ENCODE assay signal across 16 cellular contexts in genomic region chr5:139475865-139476651, GRCh38. TPM values are rescaled to one million over a fixed set of nuclear protein-coding genes. Genes with fewer than 3 reads are reported as not detected.
DNase-seq lines count a peak whose midpoint lies in the region; ATAC-seq lines count a peak whose summit lies in the region.
"Had no signal": no experiment of that assay in that cellular context is flagged by ENCODE, and none has a peak within 500 bp of the region (broad histone marks: within the 10 kb centered on the region; RNA-seq: fewer than 3 reads in every experiment).

No MANE protein-coding gene starts in this region.

- H3K9me3 Mint-ChIP-seq in CD4-positive, alpha-beta memory T cell: no peaks in the 10 kb centered on the region
- no peaks in the 10 kb centered on the region for H3K9me3 Mint-ChIP-seq in T-cell
- no peaks in the 10 kb centered on the region for H3K9me3 Mint-ChIP-seq in immature natural killer cell

- peak overlapping the region; percentile 77 to 100 (median 95) for H3K4me2 ChIP-seq in BLaER1 treated with 17β-estradiol and CSF1 and Interleukin-3, amounts not matched to agents 10 nM and 100 nM

- POLR2A ChIA-PET in CD4-positive, alpha-beta memory T cell (lab: Charles Lee; ENCODE audit: partially characterized antibody): interaction anchor here (1.2 to 3.8 kb wide), 6 partner anchors 17 to 37 kb away, joined by 3 to 19 read pairs (median 8); partner anchors contain the start of gene DNAJC18
- POLR2A ChIA-PET in T-cell (lab: Charles Lee): interaction anchor here in 1 of 2 donors (1.0 kb wide), 1 partner anchor 39 kb away, joined by 9 read pairs; no protein-coding TSS in a partner anchor

- H4K20me1 ChIP-seq in BLaER1 treated with 17β-estradiol and CSF1 and Interleukin-3, amounts not matched to agents 10 nM and 100 nM: peaks cover 0 to 63% (median 0%) of the 10 kb centered on the region in 11 experiments; a peak in 7 of 22 replicates

- peak overlapping the region; percentile 77 to 95 (median 93) for H3K27ac Mint-ChIP-seq in CD4-positive, alpha-beta memory T cell
- H3K27ac Mint-ChIP-seq in T-cell (peak overlapping the region; percentile 93 to 95), immature natural killer cell (peak overlapping the region in 5 of 6 donors; percentile 40 to 94 (median 78))

- peaks cover 88 to 100% (median 100%) of the 10 kb centered on the region in 10 experiments for H3K4me1 ChIP-seq in BLaER1 treated with 17β-estradiol and CSF1 and Interleukin-3, amounts not matched to agents 10 nM and 100 nM
- peaks cover 94% of the 10 kb centered on the region for H3K4me1 ChIP-seq in CD4-positive, alpha-beta memory T cell (ENCODE audit: insufficient read depth, low read length)

- peak overlapping the region in 9 of 11 experiments; percentile 46 to 92 (median 84); a peak in 18 of 22 replicates for H3K27ac ChIP-seq in BLaER1 treated with 17β-estradiol and CSF1 and Interleukin-3, amounts not matched to agents 10 nM and 100 nM
- peak overlapping the region; percentile 23 for H3K27ac ChIP-seq in CD4-positive, alpha-beta memory T cell (ENCODE audit: low read depth, low read length)
- H3K27ac ChIP-seq: GM23248 had no signal

- H3K27me3 Mint-ChIP-seq in CD4-positive, alpha-beta memory T cell: no peaks in the 10 kb centered on the region
- no peaks in the 10 kb centered on the region for H3K27me3 Mint-ChIP-seq in T-cell
- H3K27me3 Mint-ChIP-seq in immature natural killer cell (ENCODE audit: low read depth in 3 of 3): peaks cover 4 to 8% (median 5%) of the 10 kb centered on the region in 3 donors

- peak overlapping the region in 7 of 8 donors; percentile 36 to 87 (median 77) for H3K4me3 Mint-ChIP-seq in CD4-positive, alpha-beta memory T cell
- H3K4me3 Mint-ChIP-seq in T-cell (peak overlapping the region in 1 of 3 donors; percentile 65), immature natural killer cell (peak overlapping the region; percentile 65 to 89 (median 79))

- H3K9ac ChIP-seq in BLaER1 treated with 17β-estradiol and CSF1 and Interleukin-3, amounts not matched to agents 10 nM and 100 nM: peak overlapping the region in 9 of 11 experiments; percentile 52 to 95 (median 66); a peak in 17 of 22 replicates
- H3K9ac ChIP-seq: GM23248 had no signal

- H3K4me3 ChIP-seq in BLaER1 treated with 17β-estradiol and CSF1 and Interleukin-3, amounts not matched to agents 10 nM and 100 nM: peak overlapping the region in 7 of 10 experiments; percentile 27 to 57 (median 47); a peak in 14 of 20 replicates
- no peak overlapping the region for H3K4me3 ChIP-seq in CD4-positive, alpha-beta memory T cell (ENCODE audit: low read length in 2 of 2)
- H3K4me3 ChIP-seq: coronary artery, GM23248 had no signal

- H3K36me3 ChIP-seq in BLaER1 treated with 17β-estradiol and CSF1 and Interleukin-3, amounts not matched to agents 10 nM and 100 nM: peaks cover 0 to 71% (median 30%) of the 10 kb centered on the region in 11 experiments; a peak in 17 of 22 replicates
- H3K36me3 ChIP-seq in CD4-positive, alpha-beta memory T cell (ENCODE audit: insufficient read depth, low read length): peaks cover 35% of the 10 kb centered on the region

- ATAC-seq in T-cell (replicated peaks in 1 of 4): no peak
- ATAC-seq: PC-3 had no signal

- DNase-seq in CD4-positive, alpha-beta memory T cell: no peak
- no peak for DNase-seq in T-cell
- no peak for DNase-seq in immature natural killer cell
- no peak for DNase-seq in ecto neural progenitor cell (ENCODE audit: low spot score)
- no peak for DNase-seq in occipital lobe (lab: John Stamatoyannopoulos, UW)
- DNase-seq in T-helper 9 cell: no peak
- DNase-seq: activated effector memory CD4-positive, alpha-beta T cell treated with anti-CD3 and anti-CD28 coated beads, Interleukin-2, amount 50 U/mL, for 16 hours; DMS153; NCI-H1092; NCI-H526 treated with DMSO at 0.1 percent for 48 hours; PC-3; stimulated activated CD4-positive, alpha-beta T cell treated with anti-CD3 and anti-CD28 coated beads, Interleukin-4, amount 100 ng/mL, for 1 hour had no signal

- H3K4me1 Mint-ChIP-seq in CD4-positive, alpha-beta memory T cell: peaks cover 52 to 94% (median 77%) of the 10 kb centered on the region in 4 donors
- H3K4me1 Mint-ChIP-seq in T-cell (peaks cover 77 to 86% (median 79%) of the 10 kb centered on the region in 3 donors), immature natural killer cell (peaks cover 78 to 79% of the 10 kb centered on the region in 2 donors)

- CTCF ChIA-PET in CD4-positive, alpha-beta memory T cell (lab: Charles Lee; ENCODE audit: partially characterized antibody): interaction anchor here (1.1 to 11.3 kb wide), 4 partner anchors 18 to 53 kb away, joined by 4 to 97 read pairs (median 6); no protein-coding TSS in a partner anchor
- CTCF ChIA-PET in T-cell (lab: Charles Lee): interaction anchor here in 1 of 2 donors (1.0 kb wide), 1 partner anchor 37 kb away, joined by 3 read pairs; no protein-coding TSS in a partner anchor

- H3K36me3 Mint-ChIP-seq in CD4-positive, alpha-beta memory T cell: peaks cover 34 to 58% of the 10 kb centered on the region in 2 donors
- peaks cover 25% of the 10 kb centered on the region for H3K36me3 Mint-ChIP-seq in T-cell
- H3K36me3 Mint-ChIP-seq in immature natural killer cell: peaks cover 10 to 31% (median 10%) of the 10 kb centered on the region in 3 donors

- intact Hi-C loops in CD4-positive, alpha-beta memory T cell (cut with micrococcal nuclease): no loop called here

- no peaks in the 10 kb centered on the region for H3K27me3 ChIP-seq in BLaER1 treated with 17β-estradiol and CSF1 and Interleukin-3, amounts not matched to agents 10 nM and 100 nM
- no peaks in the 10 kb centered on the region for H3K27me3 ChIP-seq in CD4-positive, alpha-beta memory T cell (ENCODE audit: insufficient read depth, low read length)

- no peaks in the 10 kb centered on the region for H3K9me3 ChIP-seq in BLaER1 treated with 17β-estradiol and CSF1 and Interleukin-3, amounts not matched to agents 10 nM and 100 nM (replicated peaks in 1 of 11)
- no peaks in the 10 kb centered on the region for H3K9me3 ChIP-seq in CD4-positive, alpha-beta memory T cell (ENCODE audit: control insufficient read depth in 1 of 2, low read length in 2 of 2)

RNA-seq across cellular contexts. Expression of gene SMIM33, which starts 5.3 kb away (rescaled TPM):
- total RNA-seq in CD4-positive, alpha-beta memory T cell: 1 to 10 TPM; 1.1 to 1.2 TPM
- under 1 TPM; 0.31 to 0.94 TPM for polyA plus RNA-seq in CD4-positive, alpha-beta memory T cell
- total RNA-seq in T-cell (1 to 10 TPM in 1 of 5 donors, under 1 TPM in 4; 0.13 to 1.1 (median 0.47) TPM), occipital lobe (not detected)
- polyA plus RNA-seq in immature natural killer cell: not detected
- total RNA-seq: GM23248, lower leg skin, PC-3 had no signal
- polyA plus RNA-seq: GM23248 had no signal

RNA-seq across cellular contexts. Expression of gene STING1, which starts 6.5 kb away (rescaled TPM):
- total RNA-seq in CD4-positive, alpha-beta memory T cell: 100 to 1,000 TPM; 141 to 144 TPM
- 100 to 1,000 TPM; 124 to 176 TPM for polyA plus RNA-seq in CD4-positive, alpha-beta memory T cell
- total RNA-seq in T-cell (100 to 1,000 TPM; 102 to 181 (median 138) TPM), occipital lobe (3.6 TPM)
- 100 to 1,000 TPM in 2 of 3 donors, 10 to 100 TPM in 1; 67.8 to 150 (median 142) TPM for polyA plus RNA-seq in immature natural killer cell

RNA-seq across cellular contexts. Expression of gene ECSCR, which starts 13.5 kb away (rescaled TPM):
- under 1 TPM; 0.32 to 0.33 TPM for total RNA-seq in CD4-positive, alpha-beta memory T cell
- polyA plus RNA-seq in CD4-positive, alpha-beta memory T cell: not detected
- total RNA-seq in T-cell (under 1 TPM in 1 of 5 donors, not detected in 4; 0.70 TPM), occipital lobe (5.5 TPM)
- polyA plus RNA-seq in immature natural killer cell: under 1 TPM in 1 of 3 donors, not detected in 2; 0.73 TPM
- total RNA-seq: GM23248 had no signal

RNA-seq across cellular contexts. Expression of gene DNAJC18, which starts 36.7 kb away (rescaled TPM):
- 1 to 10 TPM; 6.2 to 7.3 TPM for total RNA-seq in CD4-positive, alpha-beta memory T cell
- 1 to 10 TPM; 1.8 to 6.5 TPM for polyA plus RNA-seq in CD4-positive, alpha-beta memory T cell
- total RNA-seq in T-cell: 1 to 10 TPM; 4.7 to 7.2 (median 6.4) TPM
- 1 to 10 TPM in 2 of 3 donors, not detected in 1; 3.7 to 4.3 TPM for polyA plus RNA-seq in immature natural killer cell
- 46.6 TPM for total RNA-seq in occipital lobe

Comparison
In these comparisons a context has a peak if more than half of its experiments do, and no peak if none do; other contexts are left out.
1. H3K4me3 ChIP-seq: peak in BLaER1 treated with 17β-estradiol and CSF1 and Interleukin-3, amounts not matched to agents 10 nM and 100 nM (7 of 10); none in CD4-positive, alpha-beta memory T cell (0 of 2).
2. RNA of gene STING1, which starts 6.5 kb away (total RNA-seq): 141 to 144 TPM in CD4-positive, alpha-beta memory T cell and 102 to 181 TPM in T-cell; 3.6 TPM in occipital lobe (single experiment); every median in the first group is over 10 times any median in the second.
3. Peak in every context shown above with its lines, with median percentiles within 50 percentile points of each other: H3K27ac Mint-ChIP-seq.